Comparison of ENCODE assay signal across 24 cellular contexts in genomic region chr5:91122663-91123062, GRCh38.
DNase-seq lines count a peak whose midpoint lies in the region; ATAC-seq and TF ChIP-seq lines count a peak whose summit lies in the region.
"Had no signal": no experiment of that assay in that cellular context is flagged by ENCODE, and none has a peak within 500 bp of the region (broad histone marks: within the 10 kb centered on the region; RNA-seq: fewer than 3 reads in every experiment).

No MANE protein-coding gene starts in this region.

- H3K4me1 Mint-ChIP-seq in MCF 10A (ENCODE audit: insufficient read depth, unreplicated experiment): peaks cover 15% of the 10 kb centered on the region
- H3K4me1 Mint-ChIP-seq in stimulated activated naive B cell treated with anti-CD40 and anti-IgM and Interleukin-4, amounts not matched to agents 10 μg/mL and 1 μg/mL and 100 μg/mL, for 72 hours: no peaks in the 10 kb centered on the region
- H3K4me1 Mint-ChIP-seq: activated CD4-positive, alpha-beta memory T cell treated with anti-CD3 and anti-CD28 coated beads, Interleukin-2, amount 10 ng/mL, durations not matched to agents 7 days and 5 days; natural killer cell had no signal

- TF ChIP-seq CTCF in breast epithelium (IDR thresholded peaks at IDR 0.05) (no peak), MCF 10A (IDR thresholded peaks at IDR 0.05; ENCODE audit: unreplicated experiment) (no peak), gastroesophageal sphincter (IDR thresholded peaks at IDR 0.05) (no peak), gastrocnemius medialis (IDR thresholded peaks at IDR 0.05 in 4 of 5, conservative IDR thresholded peaks at IDR 0.05 in 1 of 5) (no peak), uterus (IDR thresholded peaks at IDR 0.05) (no peak), omental fat pad (IDR thresholded peaks at IDR 0.05) (no peak)

- H3K4me3 Mint-ChIP-seq in MCF 10A (ENCODE audit: unreplicated experiment): no peak overlapping the region
- no peak overlapping the region for H3K4me3 Mint-ChIP-seq in stimulated activated naive B cell treated with anti-CD40 and anti-IgM and Interleukin-4, amounts not matched to agents 10 μg/mL and 1 μg/mL and 100 μg/mL, for 72 hours
- H3K4me3 Mint-ChIP-seq: activated CD4-positive, alpha-beta memory T cell treated with anti-CD3 and anti-CD28 coated beads, Interleukin-2, amount 10 ng/mL, durations not matched to agents 7 days and 5 days; natural killer cell; T-helper 17 cell had no signal

- intact Hi-C loops in breast epithelium (cut with DNase I; ENCODE audit: low total_unique reads): no loop called here
- intact Hi-C loops in MCF 10A (cut with micrococcal nuclease): no loop called here
- intact Hi-C loops in gastrocnemius medialis (cut with DNase I; ENCODE audit: low total_unique reads): no loop called here
- intact Hi-C loops in uterus (cut with DNase I; ENCODE audit: low total_unique reads): no loop called here

- WGBS in gastroesophageal sphincter (ENCODE audit: low coverage in 1 of 2), 2 donors: 65 to 76% methylated on average over 2 of the region's 2 CpGs

- in situ Hi-C loops in gastrocnemius medialis (cut with MboI; ENCODE audit: low sequenced_read_pairs in 4 of 4): no loop called here

- no peaks in the 10 kb centered on the region for H3K27me3 ChIP-seq in breast epithelium
- H3K27me3 ChIP-seq in gastroesophageal sphincter: no peaks in the 10 kb centered on the region
- H3K27me3 ChIP-seq in gastrocnemius medialis: no peaks in the 10 kb centered on the region
- H3K27me3 ChIP-seq in uterus: no peaks in the 10 kb centered on the region

- no peaks in the 10 kb centered on the region for H3K36me3 Mint-ChIP-seq in MCF 10A (ENCODE audit: insufficient read depth, unreplicated experiment)
- no peaks in the 10 kb centered on the region for H3K36me3 Mint-ChIP-seq in stimulated activated naive B cell treated with anti-CD40 and anti-IgM and Interleukin-4, amounts not matched to agents 10 μg/mL and 1 μg/mL and 100 μg/mL, for 72 hours
- H3K36me3 Mint-ChIP-seq: natural killer cell had no signal

- H3K36me3 ChIP-seq in breast epithelium (no peaks in the 10 kb centered on the region), gastroesophageal sphincter (no peaks in the 10 kb centered on the region), gastrocnemius medialis (no peaks in the 10 kb centered on the region), uterus (no peaks in the 10 kb centered on the region)

- no TSS peak for BruUV-seq in MCF 10A (replicated peaks; lab: Mats Ljungman, UMichigan)

- CTCF ChIA-PET in MCF 10A (lab: Yijun Ruan, JAX): interaction anchor here (0.6 kb wide), 1 partner anchor 15 kb away, joined by 3 read pairs; no protein-coding TSS in a partner anchor

- no peaks in the 10 kb centered on the region for H3K9me3 Mint-ChIP-seq in MCF 10A (ENCODE audit: unreplicated experiment)
- no peaks in the 10 kb centered on the region for H3K9me3 Mint-ChIP-seq in stimulated activated naive B cell treated with anti-CD40 and anti-IgM and Interleukin-4, amounts not matched to agents 10 μg/mL and 1 μg/mL and 100 μg/mL, for 72 hours
- H3K9me3 Mint-ChIP-seq: activated CD4-positive, alpha-beta memory T cell treated with anti-CD3 and anti-CD28 coated beads, Interleukin-2, amount 10 ng/mL, durations not matched to agents 7 days and 5 days; natural killer cell had no signal

- no peak for TF ChIP-seq POLR2A in breast epithelium (IDR thresholded peaks at IDR 0.05)
- TF ChIP-seq POLR2A in gastroesophageal sphincter (IDR thresholded peaks at IDR 0.05): no peak
- no peak for TF ChIP-seq POLR2A in gastrocnemius medialis (IDR thresholded peaks at IDR 0.05)
- no peak for TF ChIP-seq POLR2A in uterus (IDR thresholded peaks at IDR 0.05)

- H3K4me3 ChIP-seq in breast epithelium (no peak overlapping the region), gastroesophageal sphincter (no peak overlapping the region), gastrocnemius medialis (no peak overlapping the region), uterus (no peak overlapping the region)
- H3K4me3 ChIP-seq: GM12878 had no signal

- H3K4me1 ChIP-seq in breast epithelium (peaks cover 1 to 25% of the 10 kb centered on the region in 2 donors), gastroesophageal sphincter (peaks cover 11 to 95% (median 28%) of the 10 kb centered on the region in 3 donors), gastrocnemius medialis (peaks cover 16 to 25% of the 10 kb centered on the region in 2 donors), uterus (no peaks in the 10 kb centered on the region)

- no peak overlapping the region for H3K27ac Mint-ChIP-seq in MCF 10A (ENCODE audit: low read depth, unreplicated experiment)
- H3K27ac Mint-ChIP-seq in stimulated activated naive B cell treated with anti-CD40 and anti-IgM and Interleukin-4, amounts not matched to agents 10 μg/mL and 1 μg/mL and 100 μg/mL, for 72 hours: no peak overlapping the region
- H3K27ac Mint-ChIP-seq: activated CD4-positive, alpha-beta memory T cell treated with anti-CD3 and anti-CD28 coated beads, Interleukin-2, amount 10 ng/mL, durations not matched to agents 7 days and 5 days; natural killer cell; T-helper 17 cell had no signal

- H3K9me3 ChIP-seq in breast epithelium (no peaks in the 10 kb centered on the region), gastroesophageal sphincter (no peaks in the 10 kb centered on the region), gastrocnemius medialis (no peaks in the 10 kb centered on the region), uterus (no peaks in the 10 kb centered on the region)

- no peak for TF ChIP-seq EP300 in gastroesophageal sphincter (IDR thresholded peaks at IDR 0.05)

- ATAC-seq in gastroesophageal sphincter (no peak), gastrocnemius medialis (no peak), HG02642 (IDR thresholded peaks at IDR 0.05; ENCODE audit: poor library complexity, unreplicated experiment) (no peak), omental fat pad (ENCODE audit: low FRiP score) (no peak)
- ATAC-seq in stimulated activated naive B cell treated with anti-CD40 and anti-IgM and Interleukin-4, amounts not matched to agents 10 μg/mL and 1 μg/mL and 100 μg/mL, for 72 hours (replicated peaks): no peak
- ATAC-seq: GM12878, natural killer cell, T-helper 17 cell had no signal

- H3K27ac ChIP-seq in breast epithelium (peak overlapping the region; percentile 71 to 84), gastroesophageal sphincter (peak overlapping the region in 3 of 4 donors; percentile 44 to 74 (median 55)), gastrocnemius medialis (peak overlapping the region in 3 of 4 donors; percentile 18 to 61 (median 37)), uterus (peak overlapping the region; percentile 65 to 78)
- H3K27ac ChIP-seq: WERI-Rb-1 had no signal

- DNase-seq in breast epithelium (ENCODE audit: low spot score in 2 of 2): no peak
- DNase-seq in MCF 10A (ENCODE audit: unreplicated experiment): no peak
- DNase-seq in gastrocnemius medialis: no peak
- DNase-seq in uterus: no peak
- DNase-seq in stimulated activated naive B cell treated with anti-CD40 and anti-IgM and Interleukin-4, amounts not matched to agents 10 μg/mL and 1 μg/mL and 100 μg/mL, for 72 hours: no peak
- no peak for DNase-seq in omental fat pad (ENCODE audit: low spot score)
- DNase-seq: activated CD4-positive, alpha-beta memory T cell treated with anti-CD3 and anti-CD28 coated beads, Interleukin-2, amount 10 ng/mL, durations not matched to agents 7 days and 5 days; activated naive CD4-positive, alpha-beta T cell; activated T-cell treated with anti-CD3 and anti-CD28 coated beads, Interleukin-2, amount 50 U/mL, for 1 hour; C1 segment of cervical spinal cord; DMS153; effector memory CD4-positive, alpha-beta T cell; GF-D8; H7; mesenchymal stem cell; natural killer cell; NCI-H2107; NCI-H524; stimulated activated CD4-positive, alpha-beta T cell treated with anti-CD3 and anti-CD28 coated beads, Interleukin-12 subunit alpha, Interleukin-12 subunit beta, amount 100 ng/mL, for 4 hours; T-helper 17 cell; WERI-Rb-1 had no signal

- H3K27me3 Mint-ChIP-seq in MCF 10A (ENCODE audit: insufficient read depth, unreplicated experiment): no peaks in the 10 kb centered on the region
- H3K27me3 Mint-ChIP-seq in stimulated activated naive B cell treated with anti-CD40 and anti-IgM and Interleukin-4, amounts not matched to agents 10 μg/mL and 1 μg/mL and 100 μg/mL, for 72 hours: no peaks in the 10 kb centered on the region
- H3K27me3 Mint-ChIP-seq: T-helper 17 cell had no signal

- POLR2A ChIA-PET in MCF 10A (lab: Yijun Ruan, JAX): interaction anchor here (0.5 to 1.3 kb wide), 2 partner anchors 23 to 60 kb away, joined by 3 read pairs; no protein-coding TSS in a partner anchor
